Comparison of ENCODE assay signal across 16 cellular contexts in the genomic region with DNA sequence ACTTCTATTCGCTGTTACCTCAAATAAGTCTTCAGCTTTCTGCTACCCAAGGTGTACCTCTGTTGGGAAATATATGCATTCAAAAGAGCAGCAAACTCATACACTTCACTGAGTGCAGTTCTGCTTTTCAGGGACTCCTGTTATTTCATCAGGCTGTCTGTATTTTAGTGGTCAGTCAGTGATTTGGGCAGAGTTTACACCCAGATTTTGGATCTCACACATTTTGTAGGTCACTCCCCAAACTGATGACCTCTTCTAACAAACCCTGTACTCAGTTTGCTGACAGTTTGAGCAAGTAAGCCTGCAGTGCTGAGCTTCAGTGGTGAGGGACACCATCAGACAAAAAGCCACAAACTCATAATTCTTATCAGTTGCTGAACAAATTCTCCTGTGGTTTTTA.
"Had no signal": no experiment of that assay in that cellular context is flagged by ENCODE, and none has a peak within 500 bp of the region (broad histone marks: within the 10 kb centered on the region; RNA-seq: fewer than 3 reads in every experiment).

No MANE protein-coding gene starts in this region.

- H3K4me1 Mint-ChIP-seq: activated CD4-positive, alpha-beta T cell treated with anti-CD3 and anti-CD28 coated beads for 36 hours; activated naive CD4-positive, alpha-beta T cell treated with anti-CD3 and anti-CD28 coated beads, Interleukin-2, amount 10 ng/mL, durations not matched to agents 7 days and 5 days; endodermal cell; immature natural killer cell had no signal

- DNase-seq: activated CD4-positive, alpha-beta memory T cell treated with anti-CD3 and anti-CD28 coated beads for 36 hours; activated CD4-positive, alpha-beta T cell treated with anti-CD3 and anti-CD28 coated beads for 36 hours; activated naive CD4-positive, alpha-beta T cell treated with anti-CD3 and anti-CD28 coated beads, Interleukin-2, amount 10 ng/mL, durations not matched to agents 7 days and 5 days; activated T-cell treated with anti-CD3 and anti-CD28 coated beads, Interleukin-2, amount 50 U/mL, for 24 hours; endodermal cell; heart left ventricle; immature natural killer cell; mesenchymal stem cell; nucleus accumbens; stimulated activated CD4-positive, alpha-beta T cell treated with anti-CD3 and anti-CD28 coated beads, Interleukin-4, amount 100 ng/mL, for 4 hours; stimulated activated CD8-positive, alpha-beta memory T cell treated with anti-CD3 and anti-CD28 coated beads, Interleukin-4, amount 100 ng/mL, for 48 hours; T1000; trophoblast cell had no signal

- H3K27ac Mint-ChIP-seq: activated CD4-positive, alpha-beta memory T cell treated with anti-CD3 and anti-CD28 coated beads for 36 hours; activated CD4-positive, alpha-beta T cell treated with anti-CD3 and anti-CD28 coated beads for 36 hours; activated naive CD4-positive, alpha-beta T cell treated with anti-CD3 and anti-CD28 coated beads, Interleukin-2, amount 10 ng/mL, durations not matched to agents 7 days and 5 days; activated T-cell treated with anti-CD3 and anti-CD28 coated beads, Interleukin-2, amount 50 U/mL, for 24 hours; endodermal cell; immature natural killer cell; nephron; stimulated activated naive CD8-positive, alpha-beta T cell treated with anti-CD3 and anti-CD28 coated beads, Interleukin-15, Interleukin-2, amounts not matched to agents 100 ng/mL and 50 ng/mL, for 24 hours had no signal

- H3K4me3 Mint-ChIP-seq: activated CD4-positive, alpha-beta memory T cell treated with anti-CD3 and anti-CD28 coated beads for 36 hours; activated CD4-positive, alpha-beta T cell treated with anti-CD3 and anti-CD28 coated beads for 36 hours; activated naive CD4-positive, alpha-beta T cell treated with anti-CD3 and anti-CD28 coated beads, Interleukin-2, amount 10 ng/mL, durations not matched to agents 7 days and 5 days; activated T-cell treated with anti-CD3 and anti-CD28 coated beads, Interleukin-2, amount 50 U/mL, for 24 hours; endodermal cell; immature natural killer cell; nephron; stimulated activated naive CD8-positive, alpha-beta T cell treated with anti-CD3 and anti-CD28 coated beads, Interleukin-15, Interleukin-2, amounts not matched to agents 100 ng/mL and 50 ng/mL, for 24 hours had no signal

- H3K27me3 Mint-ChIP-seq: progenitor cell of endocrine pancreas had no signal
